In the genomic region with DNA sequence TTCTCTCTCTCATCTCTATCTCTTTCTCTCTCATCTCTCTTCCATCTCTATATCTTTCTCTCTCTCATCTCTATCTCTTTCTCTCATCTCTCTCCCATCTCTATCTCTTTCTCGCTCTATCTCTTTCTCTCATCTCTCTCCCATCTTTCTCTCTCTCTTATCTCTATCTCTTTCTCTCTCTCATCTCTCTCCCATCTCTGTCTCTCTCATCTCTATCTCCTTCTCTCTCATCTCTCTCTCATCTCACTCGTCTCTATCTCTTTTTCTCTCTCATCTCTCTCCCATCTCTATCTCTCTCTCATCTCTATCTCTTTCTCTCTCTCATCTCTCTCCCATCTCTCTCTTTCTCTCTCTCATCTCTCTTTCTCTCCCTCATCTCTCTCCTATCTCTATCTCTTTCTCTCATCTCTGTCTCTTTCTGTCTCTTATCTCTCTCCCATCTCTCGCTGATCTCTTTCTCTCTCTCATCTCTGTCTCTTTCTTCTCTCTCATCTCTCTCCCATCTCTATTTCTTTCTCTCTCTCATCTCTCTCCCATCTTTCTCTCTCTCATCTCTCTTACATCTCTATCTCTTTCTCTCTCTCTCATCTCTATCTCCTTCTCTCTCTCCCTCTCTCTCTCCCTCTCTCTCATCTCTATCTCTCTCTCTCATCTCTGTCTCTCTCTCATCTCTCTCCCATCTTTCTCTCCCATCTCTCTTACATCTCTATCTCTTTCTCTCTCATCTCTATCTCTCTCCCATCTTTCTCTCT, we compare ENCODE assay signal across 29 cellular contexts.
"Had no signal": no experiment of that assay in that cellular context is flagged by ENCODE, and none has a peak within 500 bp of the region (broad histone marks: within the 10 kb centered on the region; RNA-seq: fewer than 3 reads in every experiment).

No MANE protein-coding gene starts in this region.

- H3K36me3 Mint-ChIP-seq: activated CD8-positive, alpha-beta memory T cell treated with anti-CD3 and anti-CD28 coated beads, Interleukin-2, amount 10 ng/mL, durations not matched to agents 7 days and 5 days; activated naive CD4-positive, alpha-beta T cell treated with anti-CD3 and anti-CD28 coated beads, Interleukin-2, amount 10 ng/mL, durations not matched to agents 7 days and 5 days; activated naive CD8-positive, alpha-beta T cell had no signal

- H3K27ac Mint-ChIP-seq: activated CD4-positive, alpha-beta memory T cell treated with anti-CD3 and anti-CD28 coated beads, Interleukin-2, amount 10 ng/mL, durations not matched to agents 7 days and 5 days; activated CD4-positive, alpha-beta T cell treated with anti-CD3 and anti-CD28 coated beads, Interleukin-2, amount 10 ng/mL, durations not matched to agents 7 days and 5 days; activated CD8-positive, alpha-beta memory T cell treated with anti-CD3 and anti-CD28 coated beads, Interleukin-2, amount 10 ng/mL, durations not matched to agents 7 days and 5 days; activated naive CD4-positive, alpha-beta T cell treated with anti-CD3 and anti-CD28 coated beads, Interleukin-2, amount 10 ng/mL, durations not matched to agents 7 days and 5 days; activated naive CD8-positive, alpha-beta T cell; activated T-helper 1 cell treated with anti-CD3 and anti-CD28 coated beads, Interleukin-12 subunit alpha, Interleukin-12 subunit beta, Interleukin-2, Interleukin-4 antibody, amounts not matched to agents 30 ng/mL and 10 ng/mL and 1 ng/mL, durations not matched to agents 14 hours and 24 hours and 36 hours; activated T-helper 2 cell treated with anti-CD3 and anti-CD28 coated beads, Interferon-gamma antibody, Interleukin-2, Interleukin-4, amounts not matched to agents 10 μg/mL and 5 μg/mL and 100 μg/mL, durations not matched to agents 14 hours and 24 hours and 36 hours; effector memory CD8-positive, alpha-beta T cell had no signal

- ATAC-seq: activated CD8-positive, alpha-beta memory T cell treated with anti-CD3 and anti-CD28 coated beads, Interleukin-2, amount 10 ng/mL, durations not matched to agents 7 days and 5 days; effector memory CD8-positive, alpha-beta T cell; foreskin keratinocyte; gastrocnemius medialis; heart left ventricle had no signal

- H3K27me3 ChIP-seq: brain microvascular endothelial cell, foreskin keratinocyte, gastrocnemius medialis had no signal

- H3K27ac ChIP-seq: brain microvascular endothelial cell, coronary artery, esophagus muscularis mucosa, foreskin keratinocyte, gastrocnemius medialis, heart left ventricle had no signal

- H3K4me1 Mint-ChIP-seq: activated CD4-positive, alpha-beta memory T cell treated with anti-CD3 and anti-CD28 coated beads, Interleukin-2, amount 10 ng/mL, durations not matched to agents 7 days and 5 days; activated CD4-positive, alpha-beta T cell treated with anti-CD3 and anti-CD28 coated beads, Interleukin-2, amount 10 ng/mL, durations not matched to agents 7 days and 5 days; activated CD8-positive, alpha-beta memory T cell treated with anti-CD3 and anti-CD28 coated beads, Interleukin-2, amount 10 ng/mL, durations not matched to agents 7 days and 5 days; activated naive CD4-positive, alpha-beta T cell treated with anti-CD3 and anti-CD28 coated beads, Interleukin-2, amount 10 ng/mL, durations not matched to agents 7 days and 5 days; central memory CD8-positive, alpha-beta T cell had no signal

- H3K9me3 ChIP-seq: gastrocnemius medialis had no signal

- H3K36me3 ChIP-seq: brain microvascular endothelial cell, esophagus muscularis mucosa, gastrocnemius medialis, heart left ventricle had no signal

- H3K4me3 ChIP-seq: coronary artery, esophagus muscularis mucosa, gastrocnemius medialis, heart left ventricle had no signal

- H3K4me1 ChIP-seq: esophagus muscularis mucosa, foreskin keratinocyte, gastrocnemius medialis had no signal

- H3K4me3 Mint-ChIP-seq: activated CD4-positive, alpha-beta memory T cell treated with anti-CD3 and anti-CD28 coated beads, Interleukin-2, amount 10 ng/mL, durations not matched to agents 7 days and 5 days; activated CD4-positive, alpha-beta T cell treated with anti-CD3 and anti-CD28 coated beads, Interleukin-2, amount 10 ng/mL, durations not matched to agents 7 days and 5 days; activated CD8-positive, alpha-beta memory T cell treated with anti-CD3 and anti-CD28 coated beads, Interleukin-2, amount 10 ng/mL, durations not matched to agents 7 days and 5 days; activated naive CD4-positive, alpha-beta T cell treated with anti-CD3 and anti-CD28 coated beads, Interleukin-2, amount 10 ng/mL, durations not matched to agents 7 days and 5 days; activated naive CD8-positive, alpha-beta T cell; activated T-helper 1 cell treated with anti-CD3 and anti-CD28 coated beads, Interleukin-12 subunit alpha, Interleukin-12 subunit beta, Interleukin-2, Interleukin-4 antibody, amounts not matched to agents 30 ng/mL and 10 ng/mL and 1 ng/mL, durations not matched to agents 14 hours and 24 hours and 36 hours; central memory CD8-positive, alpha-beta T cell; effector memory CD8-positive, alpha-beta T cell had no signal

- H3K9me3 Mint-ChIP-seq: activated CD4-positive, alpha-beta memory T cell treated with anti-CD3 and anti-CD28 coated beads, Interleukin-2, amount 10 ng/mL, durations not matched to agents 7 days and 5 days; activated CD4-positive, alpha-beta T cell treated with anti-CD3 and anti-CD28 coated beads, Interleukin-2, amount 10 ng/mL, durations not matched to agents 7 days and 5 days; activated naive CD4-positive, alpha-beta T cell treated with anti-CD3 and anti-CD28 coated beads, Interleukin-2, amount 10 ng/mL, durations not matched to agents 7 days and 5 days; activated T-helper 1 cell treated with anti-CD3 and anti-CD28 coated beads, Interleukin-12 subunit alpha, Interleukin-12 subunit beta, Interleukin-2, Interleukin-4 antibody, amounts not matched to agents 30 ng/mL and 10 ng/mL and 1 ng/mL, durations not matched to agents 14 hours and 24 hours and 36 hours; activated T-helper 2 cell treated with anti-CD3 and anti-CD28 coated beads, Interferon-gamma antibody, Interleukin-2, Interleukin-4, amounts not matched to agents 10 μg/mL and 5 μg/mL and 100 μg/mL, durations not matched to agents 14 hours and 24 hours and 36 hours; effector memory CD8-positive, alpha-beta T cell had no signal

- DNase-seq: activated CD4-positive, alpha-beta memory T cell treated with anti-CD3 and anti-CD28 coated beads, Interleukin-2, amount 10 ng/mL, durations not matched to agents 7 days and 5 days; activated CD4-positive, alpha-beta T cell treated with anti-CD3 and anti-CD28 coated beads for 1 hour; activated CD4-positive, alpha-beta T cell treated with anti-CD3 and anti-CD28 coated beads for 4 hours; activated CD4-positive, alpha-beta T cell treated with anti-CD3 and anti-CD28 coated beads, Interleukin-2, amount 10 ng/mL, durations not matched to agents 7 days and 5 days; activated CD4-positive, alpha-beta T cell treated with anti-CD3 and anti-CD28 coated beads, Interleukin-2, amount 50 U/mL, for 4 hours; activated CD8-positive, alpha-beta memory T cell treated with anti-CD3 and anti-CD28 coated beads, Interleukin-2, amount 50 U/mL, for 4 hours; activated effector memory CD4-positive, alpha-beta T cell treated with anti-CD3 and anti-CD28 coated beads, Interleukin-2, amount 50 U/mL, for 16 hours; activated naive CD4-positive, alpha-beta T cell treated with anti-CD3 and anti-CD28 coated beads, Interleukin-2, amount 10 ng/mL, durations not matched to agents 7 days and 5 days; activated T-cell treated with anti-CD3 and anti-CD28 coated beads, Interleukin-2, amount 50 U/mL, for 1 hour; activated T-cell treated with anti-CD3 and anti-CD28 coated beads, Interleukin-2, amount 50 U/mL, for 48 hours; amniotic stem cell; anterior cingulate cortex; brain microvascular endothelial cell; dermis blood vessel endothelial cell; effector CD4-positive, alpha-beta T cell; effector memory CD8-positive, alpha-beta T cell; erythroblast; foreskin keratinocyte; gastrocnemius medialis; glutamatergic neuron; heart left ventricle; T-helper 2 cell had no signal
